In the genomic region with DNA sequence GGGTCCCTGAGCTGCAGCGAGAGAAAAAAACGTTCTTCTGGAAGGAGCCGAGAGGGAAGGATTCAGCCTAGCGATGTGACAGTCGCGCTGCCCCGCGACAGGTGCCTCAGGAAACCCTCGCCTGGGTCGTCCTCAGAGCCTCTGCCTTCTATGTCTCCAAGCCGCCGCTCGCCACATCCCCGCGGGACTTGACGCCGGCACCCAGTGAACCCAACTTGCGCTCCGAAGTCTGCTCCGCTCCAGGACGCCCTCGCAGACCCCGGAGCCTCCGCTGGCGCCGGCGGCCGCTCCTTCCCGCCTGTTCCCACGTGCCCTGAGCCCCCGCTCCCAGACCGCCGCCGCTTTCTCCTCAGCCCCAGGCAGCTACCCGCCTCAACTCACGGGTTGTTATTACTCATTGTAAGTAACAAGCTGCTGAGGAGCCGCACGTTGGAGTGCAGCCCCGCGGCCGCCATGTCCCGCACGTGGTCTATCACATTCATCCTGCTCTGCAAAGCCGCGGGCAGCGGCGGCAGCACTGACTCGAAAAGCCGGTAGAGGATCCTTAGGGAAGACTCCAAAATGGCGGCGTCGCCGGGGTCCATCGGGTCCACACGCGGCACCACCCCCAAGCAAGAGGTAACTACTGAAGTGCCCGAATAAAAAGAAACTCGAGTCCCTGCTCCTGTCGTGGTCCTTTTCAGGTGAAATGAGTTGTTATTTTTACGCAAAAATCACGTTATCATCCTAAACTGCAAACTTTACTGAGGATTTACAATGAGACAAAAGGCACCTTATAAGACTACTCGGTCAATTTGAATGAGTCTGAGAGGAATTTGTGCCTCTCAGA, we compare ENCODE assay signal across 1 cellular context.
TF ChIP-seq lines count a peak whose summit lies in the region.

A gene with protein sequence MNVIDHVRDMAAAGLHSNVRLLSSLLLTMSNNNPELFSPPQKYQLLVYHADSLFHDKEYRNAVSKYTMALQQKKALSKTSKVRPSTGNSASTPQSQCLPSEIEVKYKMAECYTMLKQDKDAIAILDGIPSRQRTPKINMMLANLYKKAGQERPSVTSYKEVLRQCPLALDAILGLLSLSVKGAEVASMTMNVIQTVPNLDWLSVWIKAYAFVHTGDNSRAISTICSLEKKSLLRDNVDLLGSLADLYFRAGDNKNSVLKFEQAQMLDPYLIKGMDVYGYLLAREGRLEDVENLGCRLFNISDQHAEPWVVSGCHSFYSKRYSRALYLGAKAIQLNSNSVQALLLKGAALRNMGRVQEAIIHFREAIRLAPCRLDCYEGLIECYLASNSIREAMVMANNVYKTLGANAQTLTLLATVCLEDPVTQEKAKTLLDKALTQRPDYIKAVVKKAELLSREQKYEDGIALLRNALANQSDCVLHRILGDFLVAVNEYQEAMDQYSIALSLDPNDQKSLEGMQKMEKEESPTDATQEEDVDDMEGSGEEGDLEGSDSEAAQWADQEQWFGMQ (minus strand): TSS at position 563 of the 829 bp plus-strand sequence. CDS start 81 bp downstream, at position 482.

TF ChIP-seq in K562, 482 proteins besides CTCF, POLR2A, EP300 and RAD21 (continued from another document and continues in another):
- TF ChIP-seq, protein P1, sequence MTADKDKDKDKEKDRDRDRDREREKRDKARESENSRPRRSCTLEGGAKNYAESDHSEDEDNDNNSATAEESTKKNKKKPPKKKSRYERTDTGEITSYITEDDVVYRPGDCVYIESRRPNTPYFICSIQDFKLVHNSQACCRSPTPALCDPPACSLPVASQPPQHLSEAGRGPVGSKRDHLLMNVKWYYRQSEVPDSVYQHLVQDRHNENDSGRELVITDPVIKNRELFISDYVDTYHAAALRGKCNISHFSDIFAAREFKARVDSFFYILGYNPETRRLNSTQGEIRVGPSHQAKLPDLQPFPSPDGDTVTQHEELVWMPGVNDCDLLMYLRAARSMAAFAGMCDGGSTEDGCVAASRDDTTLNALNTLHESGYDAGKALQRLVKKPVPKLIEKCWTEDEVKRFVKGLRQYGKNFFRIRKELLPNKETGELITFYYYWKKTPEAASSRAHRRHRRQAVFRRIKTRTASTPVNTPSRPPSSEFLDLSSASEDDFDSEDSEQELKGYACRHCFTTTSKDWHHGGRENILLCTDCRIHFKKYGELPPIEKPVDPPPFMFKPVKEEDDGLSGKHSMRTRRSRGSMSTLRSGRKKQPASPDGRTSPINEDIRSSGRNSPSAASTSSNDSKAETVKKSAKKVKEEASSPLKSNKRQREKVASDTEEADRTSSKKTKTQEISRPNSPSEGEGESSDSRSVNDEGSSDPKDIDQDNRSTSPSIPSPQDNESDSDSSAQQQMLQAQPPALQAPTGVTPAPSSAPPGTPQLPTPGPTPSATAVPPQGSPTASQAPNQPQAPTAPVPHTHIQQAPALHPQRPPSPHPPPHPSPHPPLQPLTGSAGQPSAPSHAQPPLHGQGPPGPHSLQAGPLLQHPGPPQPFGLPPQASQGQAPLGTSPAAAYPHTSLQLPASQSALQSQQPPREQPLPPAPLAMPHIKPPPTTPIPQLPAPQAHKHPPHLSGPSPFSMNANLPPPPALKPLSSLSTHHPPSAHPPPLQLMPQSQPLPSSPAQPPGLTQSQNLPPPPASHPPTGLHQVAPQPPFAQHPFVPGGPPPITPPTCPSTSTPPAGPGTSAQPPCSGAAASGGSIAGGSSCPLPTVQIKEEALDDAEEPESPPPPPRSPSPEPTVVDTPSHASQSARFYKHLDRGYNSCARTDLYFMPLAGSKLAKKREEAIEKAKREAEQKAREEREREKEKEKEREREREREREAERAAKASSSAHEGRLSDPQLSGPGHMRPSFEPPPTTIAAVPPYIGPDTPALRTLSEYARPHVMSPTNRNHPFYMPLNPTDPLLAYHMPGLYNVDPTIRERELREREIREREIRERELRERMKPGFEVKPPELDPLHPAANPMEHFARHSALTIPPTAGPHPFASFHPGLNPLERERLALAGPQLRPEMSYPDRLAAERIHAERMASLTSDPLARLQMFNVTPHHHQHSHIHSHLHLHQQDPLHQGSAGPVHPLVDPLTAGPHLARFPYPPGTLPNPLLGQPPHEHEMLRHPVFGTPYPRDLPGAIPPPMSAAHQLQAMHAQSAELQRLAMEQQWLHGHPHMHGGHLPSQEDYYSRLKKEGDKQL (CRISPR knock-in tag; IDR thresholded peaks at IDR 0.05; ENCODE audit: borderline replicate concordance): no peak
- TF ChIP-seq FOSL1 (tag; conservative IDR thresholded peaks at IDR 0.05) (no peak; the same call in 1 of the 2 replicates), SMARCB1 (IDR thresholded peaks at IDR 0.05; ENCODE audit: insufficient read length, low read depth) (no peak), CREBBP (IDR thresholded peaks at IDR 0.05; ENCODE audit: low read depth, low read length) (no peak), SOX6 (IDR thresholded peaks at IDR 0.05) (peak; percentile 36; the same call in 1 of the 2 replicates), ZNF41 (CRISPR knock-in tag; conservative IDR thresholded peaks at IDR 0.05) (no peak), ZNF316 (IDR thresholded peaks at IDR 0.05) (no peak), TEAD1 (CRISPR knock-in tag; IDR thresholded peaks at IDR 0.05) (peak in 1 of 2 experiments; percentile 80; a peak in 2 of 4 replicates), ASH1L (IDR thresholded peaks at IDR 0.05; ENCODE audit: borderline replicate concordance, low read depth, partially characterized antibody) (no peak), HMG20B (CRISPR knock-in tag; IDR thresholded peaks at IDR 0.05) (no peak), ZKSCAN3 (CRISPR knock-in tag; IDR thresholded peaks at IDR 0.05) (no peak), SMAD2 (IDR thresholded peaks at IDR 0.05; ENCODE audit: low read depth, low read length) (no peak), SMARCA5 (IDR thresholded peaks at IDR 0.05) (no peak), RFX7 (CRISPR knock-in tag; IDR thresholded peaks at IDR 0.05) (no peak), MTA3 (IDR thresholded peaks at IDR 0.05; ENCODE audit: borderline replicate concordance) (0 out of 2 replicates have a peak, but pooled peaks have one; percentile 58), ZNF324 (CRISPR knock-in tag; IDR thresholded peaks at IDR 0.05) (no peak), ZNF778 (CRISPR knock-in tag; IDR thresholded peaks at IDR 0.05) (no peak), FOXA3 (CRISPR knock-in tag; conservative IDR thresholded peaks at IDR 0.05 in 1 of 2, IDR thresholded peaks at IDR 0.05 in 1 of 2) (peak; percentile 14 to 40; a peak in 1 of 4 replicates), PHB2 (IDR thresholded peaks at IDR 0.05; ENCODE audit: low read depth) (no peak), NRF1 (conservative IDR thresholded peaks at IDR 0.05 in 1 of 2, IDR thresholded peaks at IDR 0.05 in 1 of 2) (no peak), ZNF23 (CRISPR knock-in tag; IDR thresholded peaks at IDR 0.05) (no peak), ZNF79 (CRISPR knock-in tag; IDR thresholded peaks at IDR 0.05; ENCODE audit: low read depth) (no peak), TCF7L2 (IDR thresholded peaks at IDR 0.05; ENCODE audit: low read depth, low read length) (no peak), MCM3 (IDR thresholded peaks at IDR 0.05) (no peak), RBM39 (optimal IDR thresholded peaks at IDR 0.05; ENCODE audit: low read depth, low read length) (no peak), ZFX (CRISPR knock-in tag; IDR thresholded peaks at IDR 0.05) (no peak; the same call in none of the 2 replicates)
- TF ChIP-seq, protein P2, sequence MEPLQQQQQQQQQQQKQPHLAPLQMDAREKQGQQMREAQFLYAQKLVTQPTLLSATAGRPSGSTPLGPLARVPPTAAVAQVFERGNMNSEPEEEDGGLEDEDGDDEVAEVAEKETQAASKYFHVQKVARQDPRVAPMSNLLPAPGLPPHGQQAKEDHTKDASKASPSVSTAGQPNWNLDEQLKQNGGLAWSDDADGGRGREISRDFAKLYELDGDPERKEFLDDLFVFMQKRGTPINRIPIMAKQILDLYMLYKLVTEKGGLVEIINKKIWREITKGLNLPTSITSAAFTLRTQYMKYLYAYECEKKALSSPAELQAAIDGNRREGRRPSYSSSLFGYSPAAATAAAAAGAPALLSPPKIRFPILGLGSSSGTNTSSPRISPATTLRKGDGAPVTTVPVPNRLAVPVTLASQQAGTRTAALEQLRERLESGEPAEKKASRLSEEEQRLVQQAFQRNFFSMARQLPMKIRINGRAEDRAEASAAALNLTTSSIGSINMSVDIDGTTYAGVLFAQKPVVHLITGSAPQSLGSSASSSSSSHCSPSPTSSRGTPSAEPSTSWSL (CRISPR knock-in tag; IDR thresholded peaks at IDR 0.05; ENCODE audit: borderline replicate concordance): no peak
- TF ChIP-seq, protein P3, sequence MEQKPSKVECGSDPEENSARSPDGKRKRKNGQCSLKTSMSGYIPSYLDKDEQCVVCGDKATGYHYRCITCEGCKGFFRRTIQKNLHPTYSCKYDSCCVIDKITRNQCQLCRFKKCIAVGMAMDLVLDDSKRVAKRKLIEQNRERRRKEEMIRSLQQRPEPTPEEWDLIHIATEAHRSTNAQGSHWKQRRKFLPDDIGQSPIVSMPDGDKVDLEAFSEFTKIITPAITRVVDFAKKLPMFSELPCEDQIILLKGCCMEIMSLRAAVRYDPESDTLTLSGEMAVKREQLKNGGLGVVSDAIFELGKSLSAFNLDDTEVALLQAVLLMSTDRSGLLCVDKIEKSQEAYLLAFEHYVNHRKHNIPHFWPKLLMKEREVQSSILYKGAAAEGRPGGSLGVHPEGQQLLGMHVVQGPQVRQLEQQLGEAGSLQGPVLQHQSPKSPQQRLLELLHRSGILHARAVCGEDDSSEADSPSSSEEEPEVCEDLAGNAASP (IDR thresholded peaks at IDR 0.05): no peak
- TF ChIP-seq, protein P4, sequence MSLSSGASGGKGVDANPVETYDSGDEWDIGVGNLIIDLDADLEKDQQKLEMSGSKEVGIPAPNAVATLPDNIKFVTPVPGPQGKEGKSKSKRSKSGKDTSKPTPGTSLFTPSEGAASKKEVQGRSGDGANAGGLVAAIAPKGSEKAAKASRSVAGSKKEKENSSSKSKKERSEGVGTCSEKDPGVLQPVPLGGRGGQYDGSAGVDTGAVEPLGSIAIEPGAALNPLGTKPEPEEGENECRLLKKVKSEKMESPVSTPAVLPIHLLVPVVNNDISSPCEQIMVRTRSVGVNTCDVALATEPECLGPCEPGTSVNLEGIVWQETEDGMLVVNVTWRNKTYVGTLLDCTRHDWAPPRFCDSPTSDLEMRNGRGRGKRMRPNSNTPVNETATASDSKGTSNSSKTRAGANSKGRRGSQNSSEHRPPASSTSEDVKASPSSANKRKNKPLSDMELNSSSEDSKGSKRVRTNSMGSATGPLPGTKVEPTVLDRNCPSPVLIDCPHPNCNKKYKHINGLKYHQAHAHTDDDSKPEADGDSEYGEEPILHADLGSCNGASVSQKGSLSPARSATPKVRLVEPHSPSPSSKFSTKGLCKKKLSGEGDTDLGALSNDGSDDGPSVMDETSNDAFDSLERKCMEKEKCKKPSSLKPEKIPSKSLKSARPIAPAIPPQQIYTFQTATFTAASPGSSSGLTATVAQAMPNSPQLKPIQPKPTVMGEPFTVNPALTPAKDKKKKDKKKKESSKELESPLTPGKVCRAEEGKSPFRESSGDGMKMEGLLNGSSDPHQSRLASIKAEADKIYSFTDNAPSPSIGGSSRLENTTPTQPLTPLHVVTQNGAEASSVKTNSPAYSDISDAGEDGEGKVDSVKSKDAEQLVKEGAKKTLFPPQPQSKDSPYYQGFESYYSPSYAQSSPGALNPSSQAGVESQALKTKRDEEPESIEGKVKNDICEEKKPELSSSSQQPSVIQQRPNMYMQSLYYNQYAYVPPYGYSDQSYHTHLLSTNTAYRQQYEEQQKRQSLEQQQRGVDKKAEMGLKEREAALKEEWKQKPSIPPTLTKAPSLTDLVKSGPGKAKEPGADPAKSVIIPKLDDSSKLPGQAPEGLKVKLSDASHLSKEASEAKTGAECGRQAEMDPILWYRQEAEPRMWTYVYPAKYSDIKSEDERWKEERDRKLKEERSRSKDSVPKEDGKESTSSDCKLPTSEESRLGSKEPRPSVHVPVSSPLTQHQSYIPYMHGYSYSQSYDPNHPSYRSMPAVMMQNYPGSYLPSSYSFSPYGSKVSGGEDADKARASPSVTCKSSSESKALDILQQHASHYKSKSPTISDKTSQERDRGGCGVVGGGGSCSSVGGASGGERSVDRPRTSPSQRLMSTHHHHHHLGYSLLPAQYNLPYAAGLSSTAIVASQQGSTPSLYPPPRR (CRISPR knock-in tag; IDR thresholded peaks at IDR 0.05; ENCODE audit: borderline replicate concordance): 0 out of 2 replicates have a peak, but pooled peaks have one; percentile 28
- TF ChIP-seq, protein P5, sequence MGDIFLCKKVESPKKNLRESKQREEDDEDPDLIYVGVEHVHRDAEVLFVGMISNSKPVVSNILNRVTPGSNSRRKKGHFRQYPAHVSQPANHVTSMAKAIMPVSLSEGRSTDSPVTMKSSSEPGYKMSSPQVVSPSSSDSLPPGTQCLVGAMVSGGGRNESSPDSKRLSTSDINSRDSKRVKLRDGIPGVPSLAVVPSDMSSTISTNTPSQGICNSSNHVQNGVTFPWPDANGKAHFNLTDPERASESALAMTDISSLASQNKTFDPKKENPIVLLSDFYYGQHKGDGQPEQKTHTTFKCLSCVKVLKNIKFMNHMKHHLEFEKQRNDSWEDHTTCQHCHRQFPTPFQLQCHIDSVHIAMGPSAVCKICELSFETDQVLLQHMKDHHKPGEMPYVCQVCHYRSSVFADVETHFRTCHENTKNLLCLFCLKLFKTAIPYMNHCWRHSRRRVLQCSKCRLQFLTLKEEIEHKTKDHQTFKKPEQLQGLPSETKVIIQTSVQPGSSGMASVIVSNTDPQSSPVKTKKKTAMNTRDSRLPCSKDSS (IDR thresholded peaks at IDR 0.05; ENCODE audit: low read depth, partially characterized antibody): no peak
- TF ChIP-seq, protein P6, sequence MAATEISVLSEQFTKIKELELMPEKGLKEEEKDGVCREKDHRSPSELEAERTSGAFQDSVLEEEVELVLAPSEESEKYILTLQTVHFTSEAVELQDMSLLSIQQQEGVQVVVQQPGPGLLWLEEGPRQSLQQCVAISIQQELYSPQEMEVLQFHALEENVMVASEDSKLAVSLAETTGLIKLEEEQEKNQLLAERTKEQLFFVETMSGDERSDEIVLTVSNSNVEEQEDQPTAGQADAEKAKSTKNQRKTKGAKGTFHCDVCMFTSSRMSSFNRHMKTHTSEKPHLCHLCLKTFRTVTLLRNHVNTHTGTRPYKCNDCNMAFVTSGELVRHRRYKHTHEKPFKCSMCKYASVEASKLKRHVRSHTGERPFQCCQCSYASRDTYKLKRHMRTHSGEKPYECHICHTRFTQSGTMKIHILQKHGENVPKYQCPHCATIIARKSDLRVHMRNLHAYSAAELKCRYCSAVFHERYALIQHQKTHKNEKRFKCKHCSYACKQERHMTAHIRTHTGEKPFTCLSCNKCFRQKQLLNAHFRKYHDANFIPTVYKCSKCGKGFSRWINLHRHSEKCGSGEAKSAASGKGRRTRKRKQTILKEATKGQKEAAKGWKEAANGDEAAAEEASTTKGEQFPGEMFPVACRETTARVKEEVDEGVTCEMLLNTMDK (IDR thresholded peaks at IDR 0.05; ENCODE audit: borderline replicate concordance, insufficient read depth, low read depth, low read length, poor library complexity, severe bottlenecking): no peak
- TF ChIP-seq, protein P7, sequence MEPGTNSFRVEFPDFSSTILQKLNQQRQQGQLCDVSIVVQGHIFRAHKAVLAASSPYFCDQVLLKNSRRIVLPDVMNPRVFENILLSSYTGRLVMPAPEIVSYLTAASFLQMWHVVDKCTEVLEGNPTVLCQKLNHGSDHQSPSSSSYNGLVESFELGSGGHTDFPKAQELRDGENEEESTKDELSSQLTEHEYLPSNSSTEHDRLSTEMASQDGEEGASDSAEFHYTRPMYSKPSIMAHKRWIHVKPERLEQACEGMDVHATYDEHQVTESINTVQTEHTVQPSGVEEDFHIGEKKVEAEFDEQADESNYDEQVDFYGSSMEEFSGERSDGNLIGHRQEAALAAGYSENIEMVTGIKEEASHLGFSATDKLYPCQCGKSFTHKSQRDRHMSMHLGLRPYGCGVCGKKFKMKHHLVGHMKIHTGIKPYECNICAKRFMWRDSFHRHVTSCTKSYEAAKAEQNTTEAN (CRISPR knock-in tag; IDR thresholded peaks at IDR 0.05): no peak
